Comparison of ENCODE assay signal across 3 cellular contexts in the genomic region with DNA sequence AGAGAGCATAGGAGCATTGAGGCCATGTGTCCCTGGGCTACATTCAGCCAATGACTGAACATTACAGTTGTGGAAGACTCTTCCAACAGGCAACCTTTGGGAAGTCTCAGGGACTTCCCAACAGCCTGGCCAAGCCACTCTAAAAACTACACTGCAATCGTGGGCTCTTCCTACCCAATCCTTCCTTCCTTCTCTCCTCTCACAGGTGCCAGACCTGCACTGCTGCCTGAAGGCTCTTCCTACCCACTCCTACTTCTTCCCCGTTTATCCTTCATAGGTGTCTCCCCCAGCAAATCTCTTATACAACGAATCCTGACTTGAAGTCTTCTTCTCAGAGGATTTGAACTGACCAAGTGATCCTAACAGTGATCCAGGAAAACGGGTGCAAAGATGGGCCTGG.
"Had no signal": no experiment of that assay in that cellular context is flagged by ENCODE, and none has a peak within 500 bp of the region (broad histone marks: within the 10 kb centered on the region; RNA-seq: fewer than 3 reads in every experiment).

No MANE protein-coding gene starts in this region.

- ATAC-seq: GM12878 had no signal

- H3K4me3 ChIP-seq: GM12878 had no signal

- DNase-seq: GDM1, GF-D8 had no signal
